ENCODE assay signal across 8 cellular contexts in the genomic region with DNA sequence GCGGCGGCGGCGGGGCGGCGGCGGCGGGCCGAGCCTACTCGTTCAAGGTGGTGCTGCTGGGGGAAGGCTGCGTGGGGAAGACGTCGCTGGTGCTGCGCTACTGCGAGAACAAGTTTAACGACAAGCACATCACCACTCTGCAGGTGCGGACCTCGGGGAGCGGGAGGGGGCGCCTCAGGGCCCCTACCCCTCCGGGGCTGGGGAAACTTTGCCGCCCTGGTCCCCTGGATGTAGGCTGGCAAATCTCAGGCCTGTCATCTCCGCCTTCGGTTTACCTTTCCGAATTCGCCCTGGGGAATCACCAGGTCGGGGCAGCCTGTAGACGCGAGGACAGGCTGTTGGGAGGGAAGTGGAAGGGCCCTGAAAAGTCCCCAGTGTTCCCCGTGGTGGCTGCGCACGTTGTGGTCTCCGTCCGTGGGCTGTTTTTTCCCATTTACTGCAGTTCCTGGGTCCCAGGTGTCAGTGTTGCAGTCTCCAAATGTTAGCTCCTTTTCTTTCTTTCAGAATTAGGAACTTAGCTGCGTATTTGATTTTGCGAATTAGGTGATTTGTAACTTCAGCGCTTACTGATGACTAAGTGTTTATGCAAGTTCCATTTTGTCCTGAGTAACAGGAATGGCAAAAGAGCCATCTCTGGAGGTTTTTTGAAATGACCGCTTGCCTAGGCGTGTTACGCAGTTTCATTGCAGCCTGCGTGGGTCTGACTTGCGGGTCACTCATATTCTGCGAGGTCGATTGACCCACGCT. TPM values are rescaled to one million over a fixed set of nuclear protein-coding genes. Genes with fewer than 3 reads are reported as not detected.
DNase-seq lines count a peak whose midpoint lies in the region; ATAC-seq and TF ChIP-seq lines count a peak whose summit lies in the region.

No MANE protein-coding gene starts in this region.

- peak overlapping the region; percentile 81 for H2AFZ ChIP-seq in ACC112 (ENCODE audit: low read length, unreplicated experiment)
- H2AFZ ChIP-seq in parathyroid adenoma, result peak overlapping the region; percentile 76

- H3K27me3 ChIP-seq in ACC112 (ENCODE audit: insufficient read depth, low read length), result peaks cover 15% of the 10 kb centered on the region
- no peaks in the 10 kb centered on the region for H3K27me3 ChIP-seq in Panc1 (ENCODE audit: control insufficient read depth, insufficient read depth, low read length)
- H3K27me3 ChIP-seq in parathyroid adenoma (ENCODE audit: control insufficient read depth, insufficient read depth, low read length), result no peaks in the 10 kb centered on the region
- no peaks in the 10 kb centered on the region for H3K27me3 ChIP-seq in tibial nerve

- intact Hi-C loops in Panc1 (cut with micrococcal nuclease; ENCODE audit: unreplicated experiment), result no loop called here
- intact Hi-C loops in activated naive CD4-positive, alpha-beta T cell treated with anti-CD3 and anti-CD28 coated beads for 36 hours (cut with micrococcal nuclease), result loop anchor here (1.0 to 5.0 kb wide), 6 partner anchors 8 to 1512 kb away; a partner anchor contains a TSS
- intact Hi-C loops in Right ventricle myocardium superior (cut with DNase I), result loop anchor here (10.0 kb wide), 1 partner anchor 91 kb away; a partner anchor contains a TSS

- H3K9me3 Mint-ChIP-seq in activated naive CD4-positive, alpha-beta T cell treated with anti-CD3 and anti-CD28 coated beads for 36 hours, result peaks cover 14% of the 10 kb centered on the region

- no peak for TF ChIP-seq POLR2A in tibial nerve (IDR thresholded peaks at IDR 0.05)

- peaks cover 41% of the 10 kb centered on the region for H3K4me1 Mint-ChIP-seq in activated naive CD4-positive, alpha-beta T cell treated with anti-CD3 and anti-CD28 coated beads for 36 hours (ENCODE audit: low read depth)

- peak overlapping the region; percentile 93 for H3K4me3 ChIP-seq in ACC112 (ENCODE audit: low read depth, low read length)
- peak overlapping the region; percentile 85 to 95 for H3K4me3 ChIP-seq in Panc1 (ENCODE audit: low read depth in 2 of 2, low read length in 2 of 2)
- peak overlapping the region; percentile 80 for H3K4me3 ChIP-seq in parathyroid adenoma (ENCODE audit: low read depth, low read length)
- H3K4me3 ChIP-seq in tibial nerve, result peak overlapping the region; percentile 57 to 93 (median 76)

- H3K4me2 ChIP-seq in parathyroid adenoma (ENCODE audit: low read length), result peak overlapping the region; percentile 57

- TF ChIP-seq EP300 in tibial nerve (IDR thresholded peaks at IDR 0.05), result peak in 1 of 2 donors; percentile 42

- peak overlapping the region; percentile 73 for H3K27ac ChIP-seq in ACC112 (ENCODE audit: low read depth, low read length)
- peak overlapping the region; percentile 90 for H3K27ac ChIP-seq in Panc1 (ENCODE audit: low read length)
- H3K27ac ChIP-seq in parathyroid adenoma, result peak overlapping the region; percentile 85
- H3K27ac ChIP-seq in tibial nerve, result peak overlapping the region; percentile 88 to 98 (median 96)

- H3K79me2 ChIP-seq in ACC112 (ENCODE audit: control insufficient read depth, insufficient read depth, low read length, unreplicated experiment) (peaks cover 56% of the 10 kb centered on the region), parathyroid adenoma (peaks cover 44% of the 10 kb centered on the region)

- peak overlapping the region; percentile 96 for H3K27ac Mint-ChIP-seq in activated naive CD4-positive, alpha-beta T cell treated with anti-CD3 and anti-CD28 coated beads for 36 hours

- H3K9ac ChIP-seq in parathyroid adenoma, result peak overlapping the region; percentile 62

- peak overlapping the region; percentile 89 for H3K4me3 Mint-ChIP-seq in activated naive CD4-positive, alpha-beta T cell treated with anti-CD3 and anti-CD28 coated beads for 36 hours

- peaks cover 27% of the 10 kb centered on the region; the same call in 1 of the 2 replicates for H3K9me3 ChIP-seq in Panc1 (ENCODE audit: control insufficient read depth, insufficient read depth, low read depth, low read length)
- peaks cover 4% of the 10 kb centered on the region for H3K9me3 ChIP-seq in parathyroid adenoma (ENCODE audit: control insufficient read depth, low read length)
- H3K9me3 ChIP-seq in tibial nerve, result peaks cover 0 to 22% (median 6%) of the 10 kb centered on the region in 4 donors

- peak; percentile 43 for ATAC-seq in GM18517 (IDR thresholded peaks at IDR 0.05; ENCODE audit: unreplicated experiment)
- ATAC-seq in HG03039 (IDR thresholded peaks at IDR 0.05; ENCODE audit: unreplicated experiment), result peak; percentile 59
- ATAC-seq in Panc1, result peak; percentile 69
- ATAC-seq in Right ventricle myocardium superior (ENCODE audit: poor library complexity), result peak; percentile 40

- peaks cover 3% of the 10 kb centered on the region for H3K27me3 Mint-ChIP-seq in activated naive CD4-positive, alpha-beta T cell treated with anti-CD3 and anti-CD28 coated beads for 36 hours (ENCODE audit: low read depth)

- no TSS peak for BruUV-seq in Panc1 (replicated peaks; lab: Mats Ljungman, UMichigan)

- peaks cover 42% of the 10 kb centered on the region for H3K36me3 Mint-ChIP-seq in activated naive CD4-positive, alpha-beta T cell treated with anti-CD3 and anti-CD28 coated beads for 36 hours (ENCODE audit: low read depth)

- DNase-seq in Panc1 (ENCODE audit: low read depth, low spot score), result no peak
- peak; percentile 86 for DNase-seq in activated naive CD4-positive, alpha-beta T cell treated with anti-CD3 and anti-CD28 coated beads for 36 hours
- DNase-seq in Right ventricle myocardium superior, result no peak
- peak in 1 of 2 donors; percentile 13 for DNase-seq in tibial nerve (ENCODE audit: low spot score in 2 of 2)

- TF ChIP-seq CTCF in Panc1 (IDR thresholded peaks at IDR 0.05) (no peak), parathyroid adenoma (IDR thresholded peaks at IDR 0.05) (no peak), tibial nerve (IDR thresholded peaks at IDR 0.05) (no peak)

- 0 to 2% methylated on average over 20 to 36 of the region's 45 CpGs for WGBS in tibial nerve, 2 donors

- CTCF ChIA-PET in Panc1 (lab: Charles Lee), result no interaction called here
- CTCF ChIA-PET in activated naive CD4-positive, alpha-beta T cell treated with anti-CD3 and anti-CD28 coated beads for 36 hours (lab: Charles Lee), result interaction anchor here (2.3 to 3.5 kb wide), 2 partner anchors 9 to 339 kb away, joined by 9 to 17 read pairs; no protein-coding TSS in a partner anchor

- H3K4me1 ChIP-seq in ACC112 (ENCODE audit: control insufficient read depth, insufficient read depth, low read length, unreplicated experiment), result peaks cover 8% of the 10 kb centered on the region
- peaks cover 7% of the 10 kb centered on the region for H3K4me1 ChIP-seq in Panc1 (ENCODE audit: control insufficient read depth, insufficient read depth, low read length)
- H3K4me1 ChIP-seq in parathyroid adenoma, result peaks cover 4% of the 10 kb centered on the region
- peaks cover 0 to 30% (median 9%) of the 10 kb centered on the region in 4 donors for H3K4me1 ChIP-seq in tibial nerve

- POLR2A ChIA-PET in Panc1 (lab: Charles Lee), result no interaction called here

- in situ Hi-C loops in Panc1 (cut with HindIII; ENCODE audit: low pct_unique_long_range_greater_than_20kb, low sequenced_read_pairs), result no loop called here

- H3K36me3 ChIP-seq in ACC112 (ENCODE audit: insufficient read depth, low read length), result peaks cover 35% of the 10 kb centered on the region
- peaks cover 3% of the 10 kb centered on the region; the same call in 1 of the 2 replicates for H3K36me3 ChIP-seq in Panc1 (ENCODE audit: control insufficient read depth, insufficient read depth, low read length)
- no peaks in the 10 kb centered on the region for H3K36me3 ChIP-seq in parathyroid adenoma (ENCODE audit: control insufficient read depth, insufficient read depth, low read length)
- H3K36me3 ChIP-seq in tibial nerve, result peaks cover 0 to 34% (median 0%) of the 10 kb centered on the region in 3 donors

RNA-seq across cellular contexts. Expression of a gene that starts 0.7 kb away (rescaled TPM):
- total RNA-seq in Panc1 (2021; ENCODE audit: unreplicated experiment), result 57.2 TPM
- 18.1 TPM for polyA plus RNA-seq in Panc1 (2012; ENCODE audit: insufficient read length)
- total RNA-seq in activated naive CD4-positive, alpha-beta T cell treated with anti-CD3 and anti-CD28 coated beads for 36 hours, result 10 to 100 TPM; 76.3 to 80.3 TPM
- total RNA-seq in Right ventricle myocardium superior, result 163 TPM
- 10 to 100 TPM; 12.6 to 25.7 (median 19.9) TPM for total RNA-seq in tibial nerve
